ENCODE assay signal across 12 cellular contexts in genomic region chr14:102071283-102071998, GRCh38. TPM values are rescaled to one million over a fixed set of nuclear protein-coding genes. Genes with fewer than 3 reads are reported as not detected.
DNase-seq lines count a peak whose midpoint lies in the region; ATAC-seq and TF ChIP-seq lines count a peak whose summit lies in the region.
"Had no signal": no experiment of that assay in that cellular context is flagged by ENCODE, and none has a peak within 500 bp of the region (broad histone marks: within the 10 kb centered on the region; RNA-seq: fewer than 3 reads in every experiment).

No MANE protein-coding gene starts in this region.

- ATAC-seq in activated naive CD8-positive, alpha-beta T cell treated with anti-CD3 and anti-CD28 coated beads, Interleukin-2, amount 50 U/mL, for 24 hours = no peak

- H3K4me3 ChIP-seq in AG10803 (ENCODE audit: low read length) (no peak overlapping the region), choroid plexus epithelial cell (ENCODE audit: low read depth, low read length) (no peak overlapping the region)
- H3K4me3 ChIP-seq: coronary artery had no signal

- H3K9me3 Mint-ChIP-seq in mesothelial cell of epicardium = peaks cover 6% of the 10 kb centered on the region
- no peaks in the 10 kb centered on the region for H3K9me3 Mint-ChIP-seq in activated naive CD8-positive, alpha-beta T cell treated with anti-CD3 and anti-CD28 coated beads, Interleukin-2, amount 50 U/mL, for 24 hours

- H3K27me3 Mint-ChIP-seq in mesothelial cell of epicardium (ENCODE audit: low read depth) = no peaks in the 10 kb centered on the region
- H3K27me3 Mint-ChIP-seq in activated naive CD8-positive, alpha-beta T cell treated with anti-CD3 and anti-CD28 coated beads, Interleukin-2, amount 50 U/mL, for 24 hours = no peaks in the 10 kb centered on the region

- peak overlapping the region; percentile 4 for H3K27ac Mint-ChIP-seq in mesothelial cell of epicardium
- no peak overlapping the region for H3K27ac Mint-ChIP-seq in activated naive CD8-positive, alpha-beta T cell treated with anti-CD3 and anti-CD28 coated beads, Interleukin-2, amount 50 U/mL, for 24 hours

- H3K36me3 Mint-ChIP-seq in mesothelial cell of epicardium = peaks cover 6% of the 10 kb centered on the region
- H3K36me3 Mint-ChIP-seq in activated naive CD8-positive, alpha-beta T cell treated with anti-CD3 and anti-CD28 coated beads, Interleukin-2, amount 50 U/mL, for 24 hours (ENCODE audit: low read depth) = peaks cover 6% of the 10 kb centered on the region

- peaks cover 5% of the 10 kb centered on the region for H3K4me1 Mint-ChIP-seq in mesothelial cell of epicardium
- H3K4me1 Mint-ChIP-seq in activated naive CD8-positive, alpha-beta T cell treated with anti-CD3 and anti-CD28 coated beads, Interleukin-2, amount 50 U/mL, for 24 hours = peaks cover 11% of the 10 kb centered on the region

- TF ChIP-seq CTCF in AG10803 (conservative IDR thresholded peaks at IDR 0.05; ENCODE audit: low read length) = no peak
- no peak for TF ChIP-seq CTCF in choroid plexus epithelial cell (conservative IDR thresholded peaks at IDR 0.05; ENCODE audit: low read depth, low read length)
- no peak for TF ChIP-seq CTCF in mesothelial cell of epicardium (IDR thresholded peaks at IDR 0.05; ENCODE audit: unreplicated experiment)

- DNase-seq in AG10803 (ENCODE audit: low read depth) = peak; percentile 54
- peak; percentile 19 for DNase-seq in NCI-H1048 (lab: John Stamatoyannopoulos, UW)
- peak; percentile 41 for DNase-seq in choroid plexus epithelial cell (ENCODE audit: low read depth)
- DNase-seq in mesothelial cell of epicardium (ENCODE audit: low spot score in 2 of 2, unreplicated experiment in 2 of 2) = no peak
- no peak for DNase-seq in effector CD8-positive, alpha-beta T cell (lab: John Stamatoyannopoulos, UW)
- DNase-seq in activated naive CD8-positive, alpha-beta T cell treated with anti-CD3 and anti-CD28 coated beads, Interleukin-2, amount 50 U/mL, for 24 hours = no peak
- DNase-seq in stimulated activated CD4-positive, alpha-beta T cell treated with anti-CD3 and anti-CD28 coated beads, Interleukin-4, amount 100 ng/mL, for 1 hour = no peak
- no peak for DNase-seq in NK-92 (lab: John Stamatoyannopoulos, UW; ENCODE audit: unreplicated experiment)
- DNase-seq: activated T-cell treated with anti-CD3 and anti-CD28 coated beads, Interleukin-2, amount 50 U/mL, for 1 hour; BE2C; NCI-H1105 had no signal

- H3K4me3 Mint-ChIP-seq in mesothelial cell of epicardium = no peak overlapping the region
- H3K4me3 Mint-ChIP-seq in activated naive CD8-positive, alpha-beta T cell treated with anti-CD3 and anti-CD28 coated beads, Interleukin-2, amount 50 U/mL, for 24 hours = no peak overlapping the region

RNA-seq across cellular contexts. Expression of gene HSP90AA1, which starts 15.4 kb away (rescaled TPM):
- 325 to 330 TPM (median 330 TPM) in 3 replicates for total RNA-seq in mesothelial cell of epicardium

Comparison
In these comparisons a context has a peak if more than half of its experiments do, and no peak if none do; other contexts are left out.
1. DNase-seq: peak in AG10803 (single experiment), NCI-H1048 (single experiment) and choroid plexus epithelial cell (single experiment); none in mesothelial cell of epicardium (0 of 2), effector CD8-positive, alpha-beta T cell (single experiment), activated naive CD8-positive, alpha-beta T cell treated with anti-CD3 and anti-CD28 coated beads, Interleukin-2, amount 50 U/mL, for 24 hours (single experiment), stimulated activated CD4-positive, alpha-beta T cell treated with anti-CD3 and anti-CD28 coated beads, Interleukin-4, amount 100 ng/mL, for 1 hour (single experiment) and NK-92 (single experiment).